12 cellular contexts compared by ENCODE assay signal in the genomic region with DNA sequence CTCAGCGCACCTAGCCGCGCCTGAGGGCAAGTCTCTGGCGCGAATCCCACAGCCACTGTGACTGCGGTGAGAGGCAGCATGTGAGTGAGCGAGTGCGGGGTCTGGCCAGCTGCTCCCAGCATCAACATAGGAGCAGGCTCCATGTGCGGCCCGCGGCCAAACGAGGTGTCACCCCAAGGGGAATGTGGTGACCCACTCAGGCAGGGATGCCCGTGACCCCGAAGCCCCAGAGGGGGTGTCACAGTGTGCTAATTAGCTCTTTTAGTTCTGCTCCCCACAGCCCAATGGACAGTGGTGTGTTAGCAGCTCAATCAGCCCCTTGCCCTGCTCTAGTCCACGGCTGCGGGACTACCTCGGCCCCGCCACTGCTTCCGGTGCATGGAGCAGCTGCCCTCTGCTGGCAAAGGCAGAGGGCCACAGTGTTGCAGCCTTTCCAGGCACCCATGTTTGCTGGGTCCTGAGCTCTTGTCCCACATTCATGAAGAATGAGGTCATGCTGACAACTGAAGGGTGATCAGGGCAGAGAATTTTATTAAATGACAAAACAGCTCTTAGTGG.
DNase-seq lines count a peak whose midpoint lies in the region; ATAC-seq, FAIRE-seq and TF ChIP-seq lines count a peak whose summit lies in the region.
"Had no signal": no experiment of that assay in that cellular context is flagged by ENCODE, and none has a peak within 500 bp of the region (broad histone marks: within the 10 kb centered on the region; RNA-seq: fewer than 3 reads in every experiment).

No MANE protein-coding gene starts in this region.

- H3K27me3 Mint-ChIP-seq in T-cell, result no peaks in the 10 kb centered on the region

- peaks cover 1 to 7% (median 3%) of the 10 kb centered on the region in 3 donors for H3K4me1 Mint-ChIP-seq in T-cell

- H3K9me3 Mint-ChIP-seq in T-cell, result no peaks in the 10 kb centered on the region

- POLR2A ChIA-PET in T-cell (lab: Charles Lee), result no interaction called here

- H3K36me3 ChIP-seq in RWPE2 (ENCODE audit: low read depth), result no peaks in the 10 kb centered on the region

- ATAC-seq in RWPE2 (ENCODE audit: low read depth) (peak; percentile 46; the same call in 1 of the 3 replicates), GM21381 (IDR thresholded peaks at IDR 0.05; ENCODE audit: unreplicated experiment) (no peak), T-cell (replicated peaks in 1 of 4) (no peak)

- TF ChIP-seq CTCF in RWPE2 (IDR thresholded peaks at IDR 0.05; ENCODE audit: poor library complexity, severe bottlenecking), result peak; percentile 24

- H3K27ac ChIP-seq in RWPE2 (ENCODE audit: poor library complexity, severe bottlenecking), result no peak overlapping the region

- CTCF ChIA-PET in T-cell (lab: Charles Lee), result interaction anchor here in 1 of 2 donors (0.5 to 0.7 kb wide), 3 partner anchors 71 to 130 kb away, joined by 3 read pairs; no protein-coding TSS in a partner anchor

- no peaks in the 10 kb centered on the region for H3K36me3 Mint-ChIP-seq in T-cell

- DNase-seq in Daoy (ENCODE audit: low read depth) (peak; percentile 8), H54 (ENCODE audit: insufficient read length, low spot score) (peak; percentile 12), RWPE2 (ENCODE audit: low spot score) (no peak), iPS-NIHi7 (ENCODE audit: extremely low spot score) (peak; percentile 67), NCI-H146 treated with DMSO at 0.1 percent for 48 hours (lab: John Stamatoyannopoulos, UW; ENCODE audit: unreplicated experiment) (no peak), T-cell (no peak), HK-2 (ENCODE audit: unreplicated experiment) (no peak)
- DNase-seq: activated T-cell treated with anti-CD3 and anti-CD28 coated beads for 4 hours, cerebellar nuclear complex, GDM1, NCI-H1930 had no signal

- no peak overlapping the region for H3K4me3 ChIP-seq in RWPE2 (ENCODE audit: severe bottlenecking)

- no peak overlapping the region for H3K4me3 Mint-ChIP-seq in T-cell

- no peaks in the 10 kb centered on the region for H3K9me3 ChIP-seq in RWPE2 (ENCODE audit: severe bottlenecking)

- H3K27ac Mint-ChIP-seq in T-cell, result no peak overlapping the region

- no peaks in the 10 kb centered on the region for H3K27me3 ChIP-seq in RWPE2 (ENCODE audit: insufficient read depth, poor library complexity, severe bottlenecking)

- no peak for TF ChIP-seq POLR2A in H54 (IDR thresholded peaks at IDR 0.05; ENCODE audit: low read depth, low read length)

- FAIRE-seq in H54 (lab: Jason Lieb, UNC), result no peak

- no peaks in the 10 kb centered on the region for H3K4me1 ChIP-seq in RWPE2 (ENCODE audit: insufficient read depth, poor library complexity, severe bottlenecking)

Comparison
In these comparisons a context has a peak if more than half of its experiments do, and no peak if none do; other contexts are left out.
1. DNase-seq: peak in Daoy (single experiment), H54 (single experiment) and iPS-NIHi7 (single experiment); none in RWPE2 (single experiment), NCI-H146 treated with DMSO at 0.1 percent for 48 hours (single experiment), T-cell (0 of 34) and HK-2 (single experiment).